ENCODE assay signal across 1 cellular context in genomic region chr15:49895337-49896223, GRCh38.
TF ChIP-seq lines count a peak whose summit lies in the region.

No MANE protein-coding gene starts in this region.

TF ChIP-seq in WTC11, 78 proteins besides CTCF, POLR2A, EP300 and RAD21 (continued from another document):
- TF ChIP-seq FOXP4 (CRISPR knock-in tag; IDR thresholded peaks at IDR 0.05) (no peak), SOX15 (CRISPR knock-in tag; IDR thresholded peaks at IDR 0.05) (no peak), ZNF121 (CRISPR knock-in tag; IDR thresholded peaks at IDR 0.05) (no peak), JAZF1 (CRISPR knock-in tag; IDR thresholded peaks at IDR 0.05) (no peak), EMX1 (CRISPR knock-in tag; IDR thresholded peaks at IDR 0.05) (no peak), NR3C1 (CRISPR knock-in tag; conservative IDR thresholded peaks at IDR 0.05; ENCODE audit: low read depth) (no peak)
- TF ChIP-seq, protein P1, sequence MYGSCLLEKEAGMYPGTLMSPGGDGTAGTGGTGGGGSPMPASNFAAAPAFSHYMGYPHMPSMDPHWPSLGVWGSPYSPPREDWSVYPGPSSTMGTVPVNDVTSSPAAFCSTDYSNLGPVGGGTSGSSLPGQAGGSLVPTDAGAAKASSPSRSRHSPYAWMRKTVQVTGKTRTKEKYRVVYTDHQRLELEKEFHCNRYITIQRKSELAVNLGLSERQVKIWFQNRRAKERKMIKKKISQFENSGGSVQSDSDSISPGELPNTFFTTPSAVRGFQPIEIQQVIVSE (CRISPR knock-in tag; IDR thresholded peaks at IDR 0.05; ENCODE audit: borderline replicate concordance), result no peak
- TF ChIP-seq, protein P2, sequence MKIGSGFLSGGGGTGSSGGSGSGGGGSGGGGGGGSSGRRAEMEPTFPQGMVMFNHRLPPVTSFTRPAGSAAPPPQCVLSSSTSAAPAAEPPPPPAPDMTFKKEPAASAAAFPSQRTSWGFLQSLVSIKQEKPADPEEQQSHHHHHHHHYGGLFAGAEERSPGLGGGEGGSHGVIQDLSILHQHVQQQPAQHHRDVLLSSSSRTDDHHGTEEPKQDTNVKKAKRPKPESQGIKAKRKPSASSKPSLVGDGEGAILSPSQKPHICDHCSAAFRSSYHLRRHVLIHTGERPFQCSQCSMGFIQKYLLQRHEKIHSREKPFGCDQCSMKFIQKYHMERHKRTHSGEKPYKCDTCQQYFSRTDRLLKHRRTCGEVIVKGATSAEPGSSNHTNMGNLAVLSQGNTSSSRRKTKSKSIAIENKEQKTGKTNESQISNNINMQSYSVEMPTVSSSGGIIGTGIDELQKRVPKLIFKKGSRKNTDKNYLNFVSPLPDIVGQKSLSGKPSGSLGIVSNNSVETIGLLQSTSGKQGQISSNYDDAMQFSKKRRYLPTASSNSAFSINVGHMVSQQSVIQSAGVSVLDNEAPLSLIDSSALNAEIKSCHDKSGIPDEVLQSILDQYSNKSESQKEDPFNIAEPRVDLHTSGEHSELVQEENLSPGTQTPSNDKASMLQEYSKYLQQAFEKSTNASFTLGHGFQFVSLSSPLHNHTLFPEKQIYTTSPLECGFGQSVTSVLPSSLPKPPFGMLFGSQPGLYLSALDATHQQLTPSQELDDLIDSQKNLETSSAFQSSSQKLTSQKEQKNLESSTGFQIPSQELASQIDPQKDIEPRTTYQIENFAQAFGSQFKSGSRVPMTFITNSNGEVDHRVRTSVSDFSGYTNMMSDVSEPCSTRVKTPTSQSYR (CRISPR knock-in tag; IDR thresholded peaks at IDR 0.05), result no peak
